Comparison of ENCODE assay signal across 8 cellular contexts in the genomic region with DNA sequence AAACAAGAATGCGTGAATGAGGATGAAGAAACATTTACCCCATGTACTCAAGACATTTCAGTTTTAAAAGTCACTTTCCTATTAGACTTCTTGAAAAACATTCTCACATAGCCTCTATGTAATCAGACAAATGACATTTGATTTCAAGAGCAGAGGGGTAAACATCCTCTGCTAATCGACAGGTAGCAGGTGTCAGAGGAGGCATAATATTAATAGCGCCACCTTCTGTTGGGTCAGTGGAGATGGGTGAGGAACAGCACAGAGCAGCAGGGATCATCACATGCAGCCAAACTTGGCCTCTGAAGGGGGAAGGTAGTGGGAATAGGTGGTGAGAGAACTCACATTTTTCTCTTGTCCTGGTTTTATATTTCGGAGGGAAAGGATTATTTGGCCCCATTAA. TPM values are rescaled to one million over a fixed set of nuclear protein-coding genes. Genes with fewer than 3 reads are reported as not detected.
DNase-seq lines count a peak whose midpoint lies in the region; ATAC-seq and TF ChIP-seq lines count a peak whose summit lies in the region.

No MANE protein-coding gene starts in this region.

- H3K27me3 Mint-ChIP-seq in naive thymus-derived CD4-positive, alpha-beta T cell: no peaks in the 10 kb centered on the region

- peaks cover 0 to 23% (median 12%) of the 10 kb centered on the region in 5 donors for H3K36me3 Mint-ChIP-seq in naive thymus-derived CD4-positive, alpha-beta T cell

- H3K27ac ChIP-seq in naive thymus-derived CD4-positive, alpha-beta T cell (ENCODE audit: low read depth, low read length): no peak overlapping the region
- H3K27ac ChIP-seq in caudate nucleus (ENCODE audit: low read depth, low read length): no peak overlapping the region

- H3K27me3 ChIP-seq in naive thymus-derived CD4-positive, alpha-beta T cell (ENCODE audit: control insufficient read depth in 2 of 2, insufficient read depth in 2 of 2, low read length in 2 of 2): no peaks in the 10 kb centered on the region

- no peak for ATAC-seq in naive thymus-derived CD4-positive, alpha-beta T cell

- no peaks in the 10 kb centered on the region for H3K9me3 ChIP-seq in naive thymus-derived CD4-positive, alpha-beta T cell (ENCODE audit: control insufficient read depth in 2 of 3, low read length in 3 of 3)

- H3K4me1 ChIP-seq in naive thymus-derived CD4-positive, alpha-beta T cell (ENCODE audit: control insufficient read depth in 2 of 2, insufficient read depth in 2 of 2, low read length in 2 of 2): peaks cover 13% of the 10 kb centered on the region in 2 donors

- H3K4me3 Mint-ChIP-seq in naive thymus-derived CD4-positive, alpha-beta T cell: peak overlapping the region in 1 of 10 donors; percentile 5

- intact Hi-C loops in naive thymus-derived CD4-positive, alpha-beta T cell (cut with micrococcal nuclease): loop anchor here (1.0 to 5.0 kb wide), 7 partner anchors 263 to 1522 kb away; a partner anchor contains a TSS

- DNase-seq in NCI-H1092 treated with DMSO at 0.1 percent for 48 hours (lab: John Stamatoyannopoulos, UW) (peak; percentile 4), NCI-H1092 (lab: John Stamatoyannopoulos, UW) (no peak), KBM-7 (peak; percentile 42), astrocyte of the cerebellum (ENCODE audit: low read depth) (no peak), caudate nucleus (lab: John Stamatoyannopoulos, UW) (no peak), MV-4-11 (lab: John Stamatoyannopoulos, UW) (no peak)
- DNase-seq in naive thymus-derived CD4-positive, alpha-beta T cell: peak in 5 of 9 donors; percentile 16 to 37 (median 22)
- no peak for DNase-seq in activated T-cell treated with anti-CD3 and anti-CD28 coated beads, Interleukin-2, amount 50 U/mL, for 48 hours

- peak; percentile 52 for TF ChIP-seq CTCF in astrocyte of the cerebellum (IDR thresholded peaks at IDR 0.05; ENCODE audit: low read depth, low read length, missing control alignments)

- in situ Hi-C loops in KBM-7 (cut with MboI; ENCODE audit: low pct_unique_long_range_greater_than_20kb, low sequenced_read_pairs) (no loop called here), astrocyte of the cerebellum (cut with HindIII; ENCODE audit: low sequenced_read_pairs) (no loop called here)

- no peak overlapping the region for H3K27ac Mint-ChIP-seq in naive thymus-derived CD4-positive, alpha-beta T cell

- no peaks in the 10 kb centered on the region for H3K9me3 Mint-ChIP-seq in naive thymus-derived CD4-positive, alpha-beta T cell

- H3K36me3 ChIP-seq in naive thymus-derived CD4-positive, alpha-beta T cell (ENCODE audit: control insufficient read depth in 2 of 3, insufficient read depth in 3 of 3, low read length in 3 of 3): peaks cover 0 to 25% (median 0%) of the 10 kb centered on the region in 3 experiments

- no peak overlapping the region for H3K4me3 ChIP-seq in astrocyte of the cerebellum (ENCODE audit: low read depth, low read length)
- no peak overlapping the region for H3K4me3 ChIP-seq in naive thymus-derived CD4-positive, alpha-beta T cell (ENCODE audit: low read length)

- POLR2A ChIA-PET in naive thymus-derived CD4-positive, alpha-beta T cell (lab: Charles Lee): no interaction called here

- H3K4me1 Mint-ChIP-seq in naive thymus-derived CD4-positive, alpha-beta T cell: peaks cover 7 to 22% (median 18%) of the 10 kb centered on the region in 7 donors

- CTCF ChIA-PET in naive thymus-derived CD4-positive, alpha-beta T cell (lab: Charles Lee): interaction anchor here (0.6 to 0.7 kb wide), 2 partner anchors 20 to 521 kb away, joined by 3 to 4 read pairs; no protein-coding TSS in a partner anchor

RNA-seq across cellular contexts. Expression of a gene that starts 3.3 kb away (rescaled TPM):
- 1 to 10 TPM; 1.6 to 5.0 (median 4.0) TPM for total RNA-seq in naive thymus-derived CD4-positive, alpha-beta T cell
- polyA plus RNA-seq in naive thymus-derived CD4-positive, alpha-beta T cell: under 1 TPM; 0.50 to 0.92 TPM

RNA-seq across cellular contexts. Expression of a gene that starts 9.0 kb away (rescaled TPM):
- total RNA-seq in naive thymus-derived CD4-positive, alpha-beta T cell: 10 to 100 TPM in 1 of 5 experiments, 1 to 10 TPM in 4; 6.2 to 17.4 (median 7.4) TPM
- polyA plus RNA-seq in naive thymus-derived CD4-positive, alpha-beta T cell: 1 to 10 TPM; 4.6 to 6.2 TPM

Comparison
In these comparisons a context has a peak if more than half of its experiments do, and no peak if none do; other contexts are left out.
1. DNase-seq: peak in NCI-H1092 treated with DMSO at 0.1 percent for 48 hours (single experiment), KBM-7 (single experiment) and naive thymus-derived CD4-positive, alpha-beta T cell (5 of 9); none in NCI-H1092 (single experiment), astrocyte of the cerebellum (single experiment), caudate nucleus (0 of 61), MV-4-11 (single experiment) and activated T-cell treated with anti-CD3 and anti-CD28 coated beads, Interleukin-2, amount 50 U/mL, for 48 hours (0 of 2).